ENCODE assay signal across 18 cellular contexts in genomic region chr17:42309142-42309541, GRCh38. TPM values are rescaled to one million over a fixed set of nuclear protein-coding genes. Genes with fewer than 3 reads are reported as not detected.
A peak's percentile ranks its signal among the peaks of the same experiment; 100 is the strongest.
DNase-seq lines count a peak whose midpoint lies in the region; ATAC-seq and TF ChIP-seq lines count a peak whose summit lies in the region.
"Had no signal": no experiment of that assay in that cellular context is flagged by ENCODE, and none has a peak within 500 bp of the region (broad histone marks: within the 10 kb centered on the region; RNA-seq: fewer than 3 reads in every experiment).

No MANE protein-coding gene starts in this region.

- H3K36me3 ChIP-seq in gastroesophageal sphincter (peaks cover 0 to 82% of the 10 kb centered on the region in 2 donors), subcutaneous abdominal adipose tissue (ENCODE audit: control insufficient read depth in 5 of 5, insufficient read depth in 5 of 5, low read length in 5 of 5) (peaks cover 0 to 81% (median 75%) of the 10 kb centered on the region in 5 donors)
- H3K36me3 ChIP-seq: colonic mucosa had no signal

- H3K9ac ChIP-seq in subcutaneous abdominal adipose tissue (ENCODE audit: low read length in 5 of 5): peak overlapping the region in 1 of 5 donors; percentile 6

- CTCF ChIA-PET in activated CD8-positive, alpha-beta T cell treated with anti-CD3 and anti-CD28 coated beads for 36 hours (lab: Charles Lee): interaction anchor here (0.9 to 30.6 kb wide), 9 partner anchors 9 to 209 kb away, joined by 3 to 968 read pairs (median 4); partner anchors contain the start of gene STAT3
- CTCF ChIA-PET in activated CD8-positive, alpha-beta T cell treated with anti-CD3 and anti-CD28 coated beads, Interleukin-2, amount 10 ng/mL, durations not matched to agents 7 days and 5 days (lab: Charles Lee): interaction anchor here (1.0 to 19.4 kb wide), 5 partner anchors 13 to 95 kb away, joined by 3 to 666 read pairs (median 11); partner anchors contain the start of gene STAT5A

- no peaks in the 10 kb centered on the region for H3K27me3 Mint-ChIP-seq in activated CD8-positive, alpha-beta T cell treated with anti-CD3 and anti-CD28 coated beads for 36 hours
- H3K27me3 Mint-ChIP-seq in activated CD8-positive, alpha-beta T cell treated with anti-CD3 and anti-CD28 coated beads, Interleukin-2, amount 10 ng/mL, durations not matched to agents 7 days and 5 days (ENCODE audit: low read depth): no peaks in the 10 kb centered on the region
- H3K27me3 Mint-ChIP-seq in T-helper 17 cell: no peaks in the 10 kb centered on the region

- peaks cover 70% of the 10 kb centered on the region for H3K4me1 Mint-ChIP-seq in activated CD8-positive, alpha-beta T cell treated with anti-CD3 and anti-CD28 coated beads for 36 hours (ENCODE audit: low read depth)
- peaks cover 49% of the 10 kb centered on the region for H3K4me1 Mint-ChIP-seq in activated CD8-positive, alpha-beta T cell treated with anti-CD3 and anti-CD28 coated beads, Interleukin-2, amount 10 ng/mL, durations not matched to agents 7 days and 5 days (ENCODE audit: low read depth)
- peaks cover 36% of the 10 kb centered on the region for H3K4me1 Mint-ChIP-seq in T-helper 17 cell

- H3K36me3 Mint-ChIP-seq in activated CD8-positive, alpha-beta T cell treated with anti-CD3 and anti-CD28 coated beads for 36 hours (ENCODE audit: low read depth): peaks cover 75% of the 10 kb centered on the region
- peaks cover 70% of the 10 kb centered on the region for H3K36me3 Mint-ChIP-seq in activated CD8-positive, alpha-beta T cell treated with anti-CD3 and anti-CD28 coated beads, Interleukin-2, amount 10 ng/mL, durations not matched to agents 7 days and 5 days (ENCODE audit: low read depth)
- H3K36me3 Mint-ChIP-seq in T-helper 17 cell (ENCODE audit: low read depth): peaks cover 7% of the 10 kb centered on the region

- intact Hi-C loops in activated CD8-positive, alpha-beta T cell treated with anti-CD3 and anti-CD28 coated beads for 36 hours (cut with micrococcal nuclease): no loop called here

- peak overlapping the region; percentile 94 for H3K27ac Mint-ChIP-seq in activated CD8-positive, alpha-beta T cell treated with anti-CD3 and anti-CD28 coated beads for 36 hours
- no peak overlapping the region for H3K27ac Mint-ChIP-seq in activated CD8-positive, alpha-beta T cell treated with anti-CD3 and anti-CD28 coated beads, Interleukin-2, amount 10 ng/mL, durations not matched to agents 7 days and 5 days
- no peak overlapping the region for H3K27ac Mint-ChIP-seq in T-helper 17 cell

- H3K27ac ChIP-seq in gastroesophageal sphincter: peak overlapping the region in 3 of 4 donors; percentile 33 to 93 (median 89)
- peak overlapping the region; percentile 27 for H3K27ac ChIP-seq in subcutaneous abdominal adipose tissue (ENCODE audit: low read depth, low read length)
- H3K27ac ChIP-seq: C4-2B, colonic mucosa had no signal

- H3K4me1 ChIP-seq in gastroesophageal sphincter (peaks cover 0 to 52% (median 20%) of the 10 kb centered on the region in 3 donors), subcutaneous abdominal adipose tissue (ENCODE audit: control insufficient read depth in 5 of 5, insufficient read depth in 5 of 5, low read length in 5 of 5) (peaks cover 12 to 52% (median 39%) of the 10 kb centered on the region in 5 donors)

- no peak for DNase-seq in activated CD8-positive, alpha-beta T cell treated with anti-CD3 and anti-CD28 coated beads for 36 hours
- no peak for DNase-seq in activated CD8-positive, alpha-beta T cell treated with anti-CD3 and anti-CD28 coated beads, Interleukin-2, amount 10 ng/mL, durations not matched to agents 7 days and 5 days
- no peak for DNase-seq in T-helper 17 cell
- DNase-seq: colonic mucosa; DMS79; foreskin melanocyte; H7; KBM-7; left cardiac atrium; NCI-H1092 treated with DMSO at 0.1 percent for 48 hours; stimulated activated CD4-positive, alpha-beta T cell treated with anti-CD3 and anti-CD28 coated beads, Interleukin-4, amount 100 ng/mL, for 1 hour; trophoblast cell had no signal

- H3K9me3 ChIP-seq in T-helper 17 cell (ENCODE audit: control insufficient read depth, low read length, poor library complexity, severe bottlenecking) (no peaks in the 10 kb centered on the region), gastroesophageal sphincter (no peaks in the 10 kb centered on the region), subcutaneous abdominal adipose tissue (ENCODE audit: control insufficient read depth in 5 of 5, low read length in 5 of 5) (no peaks in the 10 kb centered on the region)
- H3K9me3 ChIP-seq: colonic mucosa had no signal

- no peak overlapping the region for H3K4me3 Mint-ChIP-seq in activated CD8-positive, alpha-beta T cell treated with anti-CD3 and anti-CD28 coated beads for 36 hours
- no peak overlapping the region for H3K4me3 Mint-ChIP-seq in activated CD8-positive, alpha-beta T cell treated with anti-CD3 and anti-CD28 coated beads, Interleukin-2, amount 10 ng/mL, durations not matched to agents 7 days and 5 days
- H3K4me3 Mint-ChIP-seq in T-helper 17 cell: peak overlapping the region; percentile 36

- no peak for TF ChIP-seq POLR2A in gastroesophageal sphincter (IDR thresholded peaks at IDR 0.05)

- no peaks in the 10 kb centered on the region for H3K9me3 Mint-ChIP-seq in activated CD8-positive, alpha-beta T cell treated with anti-CD3 and anti-CD28 coated beads for 36 hours
- no peaks in the 10 kb centered on the region for H3K9me3 Mint-ChIP-seq in activated CD8-positive, alpha-beta T cell treated with anti-CD3 and anti-CD28 coated beads, Interleukin-2, amount 10 ng/mL, durations not matched to agents 7 days and 5 days (ENCODE audit: insufficient read depth)

- no peak for ATAC-seq in activated CD8-positive, alpha-beta T cell treated with anti-CD3 and anti-CD28 coated beads for 36 hours
- ATAC-seq in activated CD8-positive, alpha-beta T cell treated with anti-CD3 and anti-CD28 coated beads, Interleukin-2, amount 10 ng/mL, durations not matched to agents 7 days and 5 days: no peak
- no peak for ATAC-seq in T-helper 17 cell
- no peak for ATAC-seq in gastroesophageal sphincter
- no peak for ATAC-seq in HG03039 (IDR thresholded peaks at IDR 0.05; ENCODE audit: unreplicated experiment)
- no peak for ATAC-seq in GM18502 (IDR thresholded peaks at IDR 0.05; ENCODE audit: poor library complexity, unreplicated experiment)
- ATAC-seq in HG03025 (IDR thresholded peaks at IDR 0.05; ENCODE audit: low FRiP score, unreplicated experiment): no peak
- ATAC-seq: left cardiac atrium had no signal

- H3K4me3 ChIP-seq in gastroesophageal sphincter: no peak overlapping the region
- no peak overlapping the region for H3K4me3 ChIP-seq in subcutaneous abdominal adipose tissue (ENCODE audit: low read depth in 1 of 5, low read length in 5 of 5)
- H3K4me3 ChIP-seq: colonic mucosa had no signal

- TF ChIP-seq CTCF in activated CD8-positive, alpha-beta T cell treated with anti-CD3 and anti-CD28 coated beads for 36 hours (IDR thresholded peaks at IDR 0.05): no peak
- no peak for TF ChIP-seq CTCF in gastroesophageal sphincter (IDR thresholded peaks at IDR 0.05)

- POLR2A ChIA-PET in activated CD8-positive, alpha-beta T cell treated with anti-CD3 and anti-CD28 coated beads for 36 hours (lab: Charles Lee): interaction anchor here (0.5 to 8.0 kb wide), 9 partner anchors 7 to 96 kb away, joined by 3 to 136 read pairs (median 26); partner anchors contain the start of gene STAT5A
- POLR2A ChIA-PET in activated CD8-positive, alpha-beta T cell treated with anti-CD3 and anti-CD28 coated beads, Interleukin-2, amount 10 ng/mL, durations not matched to agents 7 days and 5 days (lab: Charles Lee): interaction anchor here (0.7 to 1.2 kb wide), 3 partner anchors 9 to 79 kb away, joined by 3 read pairs; partner anchors contain the start of gene STAT3

- no peaks in the 10 kb centered on the region for H3K27me3 ChIP-seq in gastroesophageal sphincter
- no peaks in the 10 kb centered on the region for H3K27me3 ChIP-seq in subcutaneous abdominal adipose tissue (ENCODE audit: control insufficient read depth in 5 of 5, insufficient read depth in 4 of 5, low read length in 5 of 5)
- H3K27me3 ChIP-seq: colonic mucosa had no signal

- WGBS in gastroesophageal sphincter (ENCODE audit: low coverage in 1 of 2), 2 donors: 73 to 100% methylated on average over 3 to 4 of the region's 9 CpGs

- no peak for TF ChIP-seq EP300 in gastroesophageal sphincter (IDR thresholded peaks at IDR 0.05)

RNA-seq across cellular contexts. Expression of gene STAT5A, which starts 20.8 kb away (rescaled TPM):
- total RNA-seq in activated CD8-positive, alpha-beta T cell treated with anti-CD3 and anti-CD28 coated beads for 36 hours: 100 to 1,000 TPM; 163 to 190 TPM
- 100 to 1,000 TPM; 117 to 119 TPM for total RNA-seq in activated CD8-positive, alpha-beta T cell treated with anti-CD3 and anti-CD28 coated beads, Interleukin-2, amount 10 ng/mL, durations not matched to agents 7 days and 5 days
- total RNA-seq in T-helper 17 cell: 100 to 1,000 TPM; 153 to 177 TPM
- total RNA-seq in gastroesophageal sphincter: 10 to 100 TPM; 61.8 to 80.8 (median 71.4) TPM

RNA-seq across cellular contexts. Expression of gene STAT5B, which starts 33.0 kb away (rescaled TPM):
- 100 to 1,000 TPM; 128 to 129 TPM for total RNA-seq in activated CD8-positive, alpha-beta T cell treated with anti-CD3 and anti-CD28 coated beads for 36 hours
- 10 to 100 TPM; 92.7 to 94.4 TPM for total RNA-seq in activated CD8-positive, alpha-beta T cell treated with anti-CD3 and anti-CD28 coated beads, Interleukin-2, amount 10 ng/mL, durations not matched to agents 7 days and 5 days
- total RNA-seq in T-helper 17 cell: 100 to 1,000 TPM; 202 to 225 TPM
- total RNA-seq in gastroesophageal sphincter: 10 to 100 TPM; 73.3 to 98.3 (median 95.6) TPM
